Comparison of ENCODE assay signal across 8 cellular contexts in the genomic region with DNA sequence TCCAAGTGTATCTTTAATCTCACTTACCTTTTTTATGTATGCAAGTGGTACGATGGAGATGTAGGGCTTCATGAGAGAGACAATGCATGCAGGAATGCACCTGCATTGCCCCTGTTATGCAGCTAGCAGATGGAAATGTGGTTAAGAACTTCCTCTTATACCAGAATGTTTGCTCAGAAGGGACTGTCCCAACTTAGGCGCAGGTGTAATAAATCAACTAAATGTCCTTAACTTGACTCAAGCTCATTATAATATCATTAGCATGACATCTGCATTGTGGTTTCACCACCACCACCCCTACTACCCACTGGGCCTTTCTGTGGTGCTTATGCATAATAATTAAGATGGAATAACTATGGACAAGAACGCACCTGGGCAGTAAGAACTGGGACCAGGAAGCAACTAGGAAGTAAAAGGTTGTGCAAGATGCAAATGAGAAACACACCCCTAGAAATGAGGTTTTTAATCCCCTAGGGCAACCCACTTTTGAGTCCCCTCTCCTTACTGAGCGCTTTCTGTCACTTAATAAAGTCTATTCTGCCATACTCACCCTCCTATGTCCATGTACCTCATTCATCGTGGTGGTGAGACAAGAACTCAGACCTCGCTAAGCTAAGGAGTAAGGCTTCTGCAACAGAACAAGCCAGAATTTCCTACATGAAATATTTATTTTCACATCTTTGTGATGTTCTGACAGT.
DNase-seq lines count a peak whose midpoint lies in the region; ATAC-seq, FAIRE-seq and TF ChIP-seq lines count a peak whose summit lies in the region.

No MANE protein-coding gene starts in this region.

- H3K4me1 Mint-ChIP-seq in naive B cell (peaks cover 9 to 12% (median 11%) of the 10 kb centered on the region in 3 donors), progenitor cell of endocrine pancreas (ENCODE audit: low read depth) (no peaks in the 10 kb centered on the region)

- H3K36me3 Mint-ChIP-seq in naive B cell (no peaks in the 10 kb centered on the region), progenitor cell of endocrine pancreas (ENCODE audit: insufficient read depth) (no peaks in the 10 kb centered on the region)

- peaks cover 17 to 24% (median 20%) of the 10 kb centered on the region in 3 donors for H3K27me3 Mint-ChIP-seq in naive B cell
- H3K27me3 Mint-ChIP-seq in progenitor cell of endocrine pancreas: no peaks in the 10 kb centered on the region

- DNase-seq in T-helper 22 cell (ENCODE audit: low read depth) (peak; percentile 27), naive B cell (peak; percentile 88), HTR-8/SVneo (ENCODE audit: insufficient read length, low spot score) (no peak), progenitor cell of endocrine pancreas (ENCODE audit: low spot score, unreplicated experiment) (no peak), NCI-H2029 treated with DMSO at 0.1 percent for 48 hours (lab: John Stamatoyannopoulos, UW) (no peak), urothelium cell line (ENCODE audit: low spot score) (no peak)

- peak; percentile 97 for ATAC-seq in GM18870 (IDR thresholded peaks at IDR 0.05; ENCODE audit: unreplicated experiment)
- peak; percentile 96 for ATAC-seq in HG02973 (IDR thresholded peaks at IDR 0.05; ENCODE audit: unreplicated experiment)
- ATAC-seq in naive B cell (ENCODE audit: low read depth in 2 of 2): peak; percentile 93

- FAIRE-seq in HTR-8/SVneo (lab: Jason Lieb, UNC) (no peak), urothelium cell line (lab: Jason Lieb, UNC) (no peak)

- H3K27ac Mint-ChIP-seq in naive B cell (peak overlapping the region in 5 of 6 donors; percentile 36 to 95 (median 82)), progenitor cell of endocrine pancreas (no peak overlapping the region)

- TF ChIP-seq CTCF in progenitor cell of endocrine pancreas (IDR thresholded peaks at IDR 0.05; ENCODE audit: unreplicated experiment): no peak

- H3K9me3 Mint-ChIP-seq in naive B cell (peaks cover 0 to 2% (median 0%) of the 10 kb centered on the region in 7 donors), progenitor cell of endocrine pancreas (ENCODE audit: low read depth) (no peaks in the 10 kb centered on the region)

- H3K4me3 Mint-ChIP-seq in naive B cell (peak overlapping the region in 4 of 8 donors; percentile 33 to 71 (median 46)), progenitor cell of endocrine pancreas (ENCODE audit: low read depth) (no peak overlapping the region)

Comparison
In these comparisons a context has a peak if more than half of its experiments do, and no peak if none do; other contexts are left out.
1. DNase-seq: peak in T-helper 22 cell (single experiment) and naive B cell (single experiment); none in HTR-8/SVneo (single experiment), progenitor cell of endocrine pancreas (single experiment), NCI-H2029 treated with DMSO at 0.1 percent for 48 hours (single experiment) and urothelium cell line (single experiment).
2. Peak in every context shown above with its lines, with median percentiles within 50 percentile points of each other: ATAC-seq.